In the genomic region with DNA sequence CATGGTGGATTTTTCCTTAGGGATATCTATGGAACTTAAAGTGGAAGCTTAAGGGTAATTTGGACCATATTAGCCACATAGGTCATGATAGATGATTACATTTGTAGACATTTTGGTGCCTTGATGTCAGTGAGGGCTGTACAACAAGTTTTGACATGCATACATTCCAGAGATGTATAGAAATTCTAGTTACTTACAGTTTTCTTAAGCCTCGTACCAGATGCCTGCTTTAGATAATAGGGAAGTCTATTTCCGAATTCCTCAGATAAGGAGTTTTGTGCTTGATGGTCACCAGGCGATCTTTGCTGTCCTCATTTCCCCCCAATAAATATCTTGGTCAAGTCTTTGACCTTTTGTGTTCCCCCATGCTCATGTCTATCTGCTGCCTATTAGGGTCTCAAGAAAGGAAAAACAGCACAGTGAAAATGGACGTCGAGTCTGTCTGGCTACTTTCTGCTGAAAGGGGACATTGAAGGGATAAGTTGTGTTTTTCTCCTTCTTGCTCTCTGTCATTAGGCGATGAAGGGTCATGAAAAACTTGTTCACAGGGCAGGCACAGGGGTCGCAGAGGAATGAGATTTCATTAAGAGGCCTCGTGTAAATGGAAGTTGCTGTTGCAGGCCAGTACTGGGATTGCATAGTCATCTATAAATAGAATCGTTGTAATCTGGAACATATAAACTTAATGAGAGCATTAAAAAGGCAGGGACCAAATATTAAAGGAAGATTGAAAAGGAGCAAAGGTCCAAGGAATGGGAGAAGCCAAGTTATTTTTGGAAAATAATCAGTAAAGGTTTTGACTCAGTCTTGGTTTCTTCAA, we compare ENCODE assay signal across 1 cellular context.
TF ChIP-seq lines count a peak whose summit lies in the region.

No MANE protein-coding gene starts in this region.

TF ChIP-seq in GM23338, 12 proteins besides CTCF, POLR2A, EP300 and RAD21:
- TF ChIP-seq POLR2AphosphoS5 (IDR thresholded peaks at IDR 0.05; ENCODE audit: low read depth), result no peak
- no peak for TF ChIP-seq ZNF331 (CRISPR knock-in tag; IDR thresholded peaks at IDR 0.05; ENCODE audit: low read depth)
- no peak for TF ChIP-seq NANOG (IDR thresholded peaks at IDR 0.05; ENCODE audit: borderline replicate concordance)
- TF ChIP-seq EZH2phosphoT487 (IDR thresholded peaks at IDR 0.05; ENCODE audit: unreplicated experiment), result no peak
- TF ChIP-seq, protein P1, sequence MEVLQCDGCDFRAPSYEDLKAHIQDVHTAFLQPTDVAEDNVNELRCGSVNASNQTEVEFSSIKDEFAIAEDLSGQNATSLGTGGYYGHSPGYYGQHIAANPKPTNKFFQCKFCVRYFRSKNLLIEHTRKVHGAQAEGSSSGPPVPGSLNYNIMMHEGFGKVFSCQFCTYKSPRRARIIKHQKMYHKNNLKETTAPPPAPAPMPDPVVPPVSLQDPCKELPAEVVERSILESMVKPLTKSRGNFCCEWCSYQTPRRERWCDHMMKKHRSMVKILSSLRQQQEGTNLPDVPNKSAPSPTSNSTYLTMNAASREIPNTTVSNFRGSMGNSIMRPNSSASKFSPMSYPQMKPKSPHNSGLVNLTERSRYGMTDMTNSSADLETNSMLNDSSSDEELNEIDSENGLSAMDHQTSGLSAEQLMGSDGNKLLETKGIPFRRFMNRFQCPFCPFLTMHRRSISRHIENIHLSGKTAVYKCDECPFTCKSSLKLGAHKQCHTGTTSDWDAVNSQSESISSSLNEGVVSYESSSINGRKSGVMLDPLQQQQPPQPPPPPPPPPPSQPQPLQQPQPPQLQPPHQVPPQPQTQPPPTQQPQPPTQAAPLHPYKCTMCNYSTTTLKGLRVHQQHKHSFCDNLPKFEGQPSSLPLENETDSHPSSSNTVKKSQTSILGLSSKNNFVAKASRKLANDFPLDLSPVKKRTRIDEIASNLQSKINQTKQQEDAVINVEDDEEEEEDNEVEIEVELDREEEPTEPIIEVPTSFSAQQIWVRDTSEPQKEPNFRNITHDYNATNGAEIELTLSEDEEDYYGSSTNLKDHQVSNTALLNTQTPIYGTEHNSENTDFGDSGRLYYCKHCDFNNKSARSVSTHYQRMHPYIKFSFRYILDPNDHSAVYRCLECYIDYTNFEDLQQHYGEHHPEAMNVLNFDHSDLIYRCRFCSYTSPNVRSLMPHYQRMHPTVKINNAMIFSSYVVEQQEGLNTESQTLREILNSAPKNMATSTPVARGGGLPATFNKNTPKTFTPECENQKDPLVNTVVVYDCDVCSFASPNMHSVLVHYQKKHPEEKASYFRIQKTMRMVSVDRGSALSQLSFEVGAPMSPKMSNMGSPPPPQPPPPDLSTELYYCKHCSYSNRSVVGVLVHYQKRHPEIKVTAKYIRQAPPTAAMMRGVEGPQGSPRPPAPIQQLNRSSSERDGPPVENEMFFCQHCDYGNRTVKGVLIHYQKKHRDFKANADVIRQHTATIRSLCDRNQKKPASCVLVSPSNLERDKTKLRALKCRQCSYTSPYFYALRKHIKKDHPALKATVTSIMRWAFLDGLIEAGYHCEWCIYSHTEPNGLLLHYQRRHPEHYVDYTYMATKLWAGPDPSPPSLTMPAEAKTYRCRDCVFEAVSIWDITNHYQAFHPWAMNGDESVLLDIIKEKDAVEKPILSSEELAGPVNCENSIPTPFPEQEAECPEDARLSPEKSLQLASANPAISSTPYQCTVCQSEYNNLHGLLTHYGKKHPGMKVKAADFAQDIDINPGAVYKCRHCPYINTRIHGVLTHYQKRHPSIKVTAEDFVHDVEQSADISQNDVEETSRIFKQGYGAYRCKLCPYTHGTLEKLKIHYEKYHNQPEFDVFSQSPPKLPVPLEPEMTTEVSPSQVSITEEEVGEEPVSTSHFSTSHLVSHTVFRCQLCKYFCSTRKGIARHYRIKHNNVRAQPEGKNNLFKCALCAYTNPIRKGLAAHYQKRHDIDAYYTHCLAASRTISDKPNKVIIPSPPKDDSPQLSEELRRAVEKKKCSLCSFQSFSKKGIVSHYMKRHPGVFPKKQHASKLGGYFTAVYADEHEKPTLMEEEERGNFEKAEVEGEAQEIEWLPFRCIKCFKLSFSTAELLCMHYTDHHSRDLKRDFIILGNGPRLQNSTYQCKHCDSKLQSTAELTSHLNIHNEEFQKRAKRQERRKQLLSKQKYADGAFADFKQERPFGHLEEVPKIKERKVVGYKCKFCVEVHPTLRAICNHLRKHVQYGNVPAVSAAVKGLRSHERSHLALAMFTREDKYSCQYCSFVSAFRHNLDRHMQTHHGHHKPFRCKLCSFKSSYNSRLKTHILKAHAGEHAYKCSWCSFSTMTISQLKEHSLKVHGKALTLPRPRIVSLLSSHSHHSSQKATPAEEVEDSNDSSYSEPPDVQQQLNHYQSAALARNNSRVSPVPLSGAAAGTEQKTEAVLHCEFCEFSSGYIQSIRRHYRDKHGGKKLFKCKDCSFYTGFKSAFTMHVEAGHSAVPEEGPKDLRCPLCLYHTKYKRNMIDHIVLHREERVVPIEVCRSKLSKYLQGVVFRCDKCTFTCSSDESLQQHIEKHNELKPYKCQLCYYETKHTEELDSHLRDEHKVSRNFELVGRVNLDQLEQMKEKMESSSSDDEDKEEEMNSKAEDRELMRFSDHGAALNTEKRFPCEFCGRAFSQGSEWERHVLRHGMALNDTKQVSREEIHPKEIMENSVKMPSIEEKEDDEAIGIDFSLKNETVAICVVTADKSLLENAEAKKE (CRISPR knock-in tag; IDR thresholded peaks at IDR 0.05), result no peak
- TF ChIP-seq, protein P2, sequence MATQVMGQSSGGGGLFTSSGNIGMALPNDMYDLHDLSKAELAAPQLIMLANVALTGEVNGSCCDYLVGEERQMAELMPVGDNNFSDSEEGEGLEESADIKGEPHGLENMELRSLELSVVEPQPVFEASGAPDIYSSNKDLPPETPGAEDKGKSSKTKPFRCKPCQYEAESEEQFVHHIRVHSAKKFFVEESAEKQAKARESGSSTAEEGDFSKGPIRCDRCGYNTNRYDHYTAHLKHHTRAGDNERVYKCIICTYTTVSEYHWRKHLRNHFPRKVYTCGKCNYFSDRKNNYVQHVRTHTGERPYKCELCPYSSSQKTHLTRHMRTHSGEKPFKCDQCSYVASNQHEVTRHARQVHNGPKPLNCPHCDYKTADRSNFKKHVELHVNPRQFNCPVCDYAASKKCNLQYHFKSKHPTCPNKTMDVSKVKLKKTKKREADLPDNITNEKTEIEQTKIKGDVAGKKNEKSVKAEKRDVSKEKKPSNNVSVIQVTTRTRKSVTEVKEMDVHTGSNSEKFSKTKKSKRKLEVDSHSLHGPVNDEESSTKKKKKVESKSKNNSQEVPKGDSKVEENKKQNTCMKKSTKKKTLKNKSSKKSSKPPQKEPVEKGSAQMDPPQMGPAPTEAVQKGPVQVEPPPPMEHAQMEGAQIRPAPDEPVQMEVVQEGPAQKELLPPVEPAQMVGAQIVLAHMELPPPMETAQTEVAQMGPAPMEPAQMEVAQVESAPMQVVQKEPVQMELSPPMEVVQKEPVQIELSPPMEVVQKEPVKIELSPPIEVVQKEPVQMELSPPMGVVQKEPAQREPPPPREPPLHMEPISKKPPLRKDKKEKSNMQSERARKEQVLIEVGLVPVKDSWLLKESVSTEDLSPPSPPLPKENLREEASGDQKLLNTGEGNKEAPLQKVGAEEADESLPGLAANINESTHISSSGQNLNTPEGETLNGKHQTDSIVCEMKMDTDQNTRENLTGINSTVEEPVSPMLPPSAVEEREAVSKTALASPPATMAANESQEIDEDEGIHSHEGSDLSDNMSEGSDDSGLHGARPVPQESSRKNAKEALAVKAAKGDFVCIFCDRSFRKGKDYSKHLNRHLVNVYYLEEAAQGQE (IDR thresholded peaks at IDR 0.05; ENCODE audit: unreplicated experiment), result no peak
- TF ChIP-seq STAT1 (IDR thresholded peaks at IDR 0.05; ENCODE audit: unreplicated experiment), result no peak
- no peak for TF ChIP-seq CREB1 (CRISPR knock-in tag; IDR thresholded peaks at IDR 0.05; ENCODE audit: low read depth)
- TF ChIP-seq, protein P3, sequence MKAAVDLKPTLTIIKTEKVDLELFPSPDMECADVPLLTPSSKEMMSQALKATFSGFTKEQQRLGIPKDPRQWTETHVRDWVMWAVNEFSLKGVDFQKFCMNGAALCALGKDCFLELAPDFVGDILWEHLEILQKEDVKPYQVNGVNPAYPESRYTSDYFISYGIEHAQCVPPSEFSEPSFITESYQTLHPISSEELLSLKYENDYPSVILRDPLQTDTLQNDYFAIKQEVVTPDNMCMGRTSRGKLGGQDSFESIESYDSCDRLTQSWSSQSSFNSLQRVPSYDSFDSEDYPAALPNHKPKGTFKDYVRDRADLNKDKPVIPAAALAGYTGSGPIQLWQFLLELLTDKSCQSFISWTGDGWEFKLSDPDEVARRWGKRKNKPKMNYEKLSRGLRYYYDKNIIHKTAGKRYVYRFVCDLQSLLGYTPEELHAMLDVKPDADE (IDR thresholded peaks at IDR 0.05), result no peak
- no peak for TF ChIP-seq EZH2 (IDR thresholded peaks at IDR 0.05; ENCODE audit: low read depth, unreplicated experiment)
- TF ChIP-seq JUNB (IDR thresholded peaks at IDR 0.05; ENCODE audit: unreplicated experiment), result no peak
- no peak for TF ChIP-seq ZNF114 (CRISPR knock-in tag; IDR thresholded peaks at IDR 0.05)
